Comparison of ENCODE assay signal across 8 cellular contexts in the genomic region with DNA sequence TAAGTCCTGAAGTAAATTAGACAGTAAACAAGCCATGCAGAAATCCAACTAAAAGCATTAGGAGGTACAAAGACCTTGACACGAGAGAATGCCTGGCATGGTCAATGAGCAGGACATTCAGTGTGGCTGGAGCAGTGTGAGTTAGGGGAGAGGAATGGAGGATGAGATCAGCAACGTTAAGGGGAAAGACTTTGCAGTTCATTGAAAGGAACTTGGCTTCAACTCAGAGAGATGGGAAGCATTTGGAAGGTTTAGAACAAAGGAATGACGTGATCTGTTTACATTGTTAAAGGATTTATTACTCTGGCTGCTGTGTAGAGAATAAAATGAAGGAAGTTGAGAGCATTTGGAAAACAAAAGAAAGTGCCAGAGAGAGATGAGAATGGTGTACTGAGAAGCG.
DNase-seq lines count a peak whose midpoint lies in the region; ATAC-seq and TF ChIP-seq lines count a peak whose summit lies in the region.

No MANE protein-coding gene starts in this region.

- H3K27me3 Mint-ChIP-seq in H9 (ENCODE audit: low read depth) (no peaks in the 10 kb centered on the region), progenitor cell of endocrine pancreas (no peaks in the 10 kb centered on the region)
- no peaks in the 10 kb centered on the region for H3K27me3 Mint-ChIP-seq in activated CD4-positive, alpha-beta memory T cell treated with anti-CD3 and anti-CD28 coated beads, Interleukin-2, amount 10 ng/mL, durations not matched to agents 7 days and 5 days

- no peaks in the 10 kb centered on the region for H3K9me3 ChIP-seq in H9 (ENCODE audit: control insufficient read depth, low read depth, low read length)
- H3K9me3 ChIP-seq in fibroblast of lung (ENCODE audit: control insufficient read depth, insufficient read depth, low read depth, low read length): no peaks in the 10 kb centered on the region

- no CpG with 5 or more reads among the region's 4 CpGs for WGBS in H9 (ENCODE audit: extremely low coverage, insufficient read length, low lambda C conversion rate)

- H3K18ac ChIP-seq in H9 (ENCODE audit: insufficient read length, low read depth, low read length): peak overlapping the region; percentile 68

- H4K91ac ChIP-seq in H9 (ENCODE audit: insufficient read length, low read depth, low read length): no peak overlapping the region

- H2BK120ac ChIP-seq in H9 (ENCODE audit: low read depth, low read length, poor library complexity, severe bottlenecking): no peak overlapping the region

- H3K27ac ChIP-seq in H9 (ENCODE audit: insufficient read length, low read depth, low read length): peak overlapping the region; percentile 31
- no peak overlapping the region for H3K27ac ChIP-seq in fibroblast of lung (ENCODE audit: insufficient read depth, low read length)

- peak overlapping the region in 1 of 4 experiments; percentile 2 for H3K4me3 ChIP-seq in fibroblast of lung (replicated peaks in 1 of 4; ENCODE audit: control extremely low read depth in 1 of 4, insufficient read depth in 1 of 4, low read depth in 3 of 4, low read length in 4 of 4)

- H4K5ac ChIP-seq in H9 (ENCODE audit: insufficient read length, low read depth, low read length): no peak overlapping the region

- H3K56ac ChIP-seq in H9 (ENCODE audit: insufficient read length, low read depth, low read length): no peak overlapping the region

- H2AFZ ChIP-seq in H9 (ENCODE audit: low read length) (no peak overlapping the region), fibroblast of lung (ENCODE audit: low read length) (no peak overlapping the region)

- no peak overlapping the region for H2AK5ac ChIP-seq in H9 (ENCODE audit: insufficient read length, low read length)

- H3T11ph ChIP-seq in H9 (ENCODE audit: low read length): no peak overlapping the region

- H4K8ac ChIP-seq in H9 (replicated peaks; ENCODE audit: insufficient read length, low read depth, low read length): no peak overlapping the region

- no peaks in the 10 kb centered on the region for H3K36me3 ChIP-seq in fibroblast of lung (ENCODE audit: control insufficient read depth, insufficient read depth, low read length)

- no peak overlapping the region for H3K14ac ChIP-seq in H9 (ENCODE audit: insufficient read depth, low read length)

- H4K20me1 ChIP-seq in H9 (ENCODE audit: control insufficient read depth, insufficient read depth, insufficient read length): no peaks in the 10 kb centered on the region
- no peaks in the 10 kb centered on the region for H4K20me1 ChIP-seq in fibroblast of lung (ENCODE audit: control insufficient read depth, extremely low read depth, insufficient read depth, low read length)

- no peaks in the 10 kb centered on the region for H3K27me3 ChIP-seq in H9 (ENCODE audit: insufficient read depth, low read length)
- H3K27me3 ChIP-seq in fibroblast of lung (ENCODE audit: control insufficient read depth, insufficient read depth, low read length): no peaks in the 10 kb centered on the region

- H2BK20ac ChIP-seq in H9 (ENCODE audit: low read depth, low read length, poor library complexity, severe bottlenecking): no peak overlapping the region

- H2BK5ac ChIP-seq in H9 (ENCODE audit: insufficient read length, low read length): peak overlapping the region; percentile 21

- H3K27ac Mint-ChIP-seq in H9 (peak overlapping the region; percentile 2 to 89 (median 82); a peak in 5 of 7 replicates), progenitor cell of endocrine pancreas (peak overlapping the region; percentile 88)
- no peak overlapping the region for H3K27ac Mint-ChIP-seq in activated CD4-positive, alpha-beta memory T cell treated with anti-CD3 and anti-CD28 coated beads, Interleukin-2, amount 10 ng/mL, durations not matched to agents 7 days and 5 days

- H3K4me1 ChIP-seq in H9 (ENCODE audit: insufficient read depth, low read length) (no peaks in the 10 kb centered on the region), fibroblast of lung (ENCODE audit: control insufficient read depth, extremely low read depth, insufficient read depth, low read length) (no peaks in the 10 kb centered on the region)

- H3K36me3 Mint-ChIP-seq in H9 (ENCODE audit: insufficient read depth in 1 of 3, low read depth in 3 of 3): peaks cover 0 to 4% (median 0%) of the 10 kb centered on the region in 3 experiments; a peak in 1 of 7 replicates
- H3K36me3 Mint-ChIP-seq in progenitor cell of endocrine pancreas (ENCODE audit: insufficient read depth): peaks cover 19% of the 10 kb centered on the region
- H3K36me3 Mint-ChIP-seq in activated CD4-positive, alpha-beta memory T cell treated with anti-CD3 and anti-CD28 coated beads, Interleukin-2, amount 10 ng/mL, durations not matched to agents 7 days and 5 days (ENCODE audit: low read depth): no peaks in the 10 kb centered on the region

- no peaks in the 10 kb centered on the region for H3K79me1 ChIP-seq in H9 (ENCODE audit: insufficient read depth, low read depth, low read length, poor library complexity, severe bottlenecking)

- H3K9me3 Mint-ChIP-seq in H9 (no peaks in the 10 kb centered on the region), progenitor cell of endocrine pancreas (ENCODE audit: low read depth) (peaks cover 13% of the 10 kb centered on the region)
- H3K9me3 Mint-ChIP-seq in activated CD4-positive, alpha-beta memory T cell treated with anti-CD3 and anti-CD28 coated beads, Interleukin-2, amount 10 ng/mL, durations not matched to agents 7 days and 5 days: no peaks in the 10 kb centered on the region

- CTCF ChIA-PET in activated CD4-positive, alpha-beta memory T cell treated with anti-CD3 and anti-CD28 coated beads, Interleukin-2, amount 10 ng/mL, durations not matched to agents 7 days and 5 days (lab: Charles Lee): no interaction called here

- POLR2A ChIA-PET in activated CD4-positive, alpha-beta memory T cell treated with anti-CD3 and anti-CD28 coated beads, Interleukin-2, amount 10 ng/mL, durations not matched to agents 7 days and 5 days (lab: Charles Lee): no interaction called here

- no peak overlapping the region for H2BK12ac ChIP-seq in H9 (ENCODE audit: insufficient read length, low read depth, low read length)

- H3K4me3 Mint-ChIP-seq in H9 (peak overlapping the region in 1 of 2 experiments; percentile 1; a peak in 1 of 5 replicates), progenitor cell of endocrine pancreas (ENCODE audit: low read depth) (no peak overlapping the region)
- H3K4me3 Mint-ChIP-seq in activated CD4-positive, alpha-beta memory T cell treated with anti-CD3 and anti-CD28 coated beads, Interleukin-2, amount 10 ng/mL, durations not matched to agents 7 days and 5 days: no peak overlapping the region

- H3K4me2 ChIP-seq in H9 (ENCODE audit: insufficient read depth, insufficient read length, low read length) (peak overlapping the region; percentile 22), fibroblast of lung (ENCODE audit: extremely low read depth, insufficient read depth, low read length) (peak overlapping the region; percentile 51)

- TF ChIP-seq CTCF in H9 (conservative IDR thresholded peaks at IDR 0.05) (no peak), fibroblast of lung (conservative IDR thresholded peaks at IDR 0.05 in 1 of 2, IDR thresholded peaks at IDR 0.05 in 1 of 2; ENCODE audit: low read depth in 1 of 2, low read length in 2 of 2) (no peak), progenitor cell of endocrine pancreas (IDR thresholded peaks at IDR 0.05; ENCODE audit: unreplicated experiment) (no peak)

- H3K4ac ChIP-seq in H9 (ENCODE audit: low read depth, low read length): no peak overlapping the region

- H3K9ac ChIP-seq in H9 (ENCODE audit: extremely low read depth, insufficient read length, low read length): no peak overlapping the region
- H3K9ac ChIP-seq in fibroblast of lung (ENCODE audit: insufficient read depth, low read length): no peak overlapping the region

- no peaks in the 10 kb centered on the region for H3K79me2 ChIP-seq in H9 (ENCODE audit: insufficient read depth, low read length)
- H3K79me2 ChIP-seq in fibroblast of lung (ENCODE audit: control insufficient read depth, insufficient read depth, low read length): no peaks in the 10 kb centered on the region

- DNase-seq in H9 (peak; percentile 31), NCI-H774 (lab: John Stamatoyannopoulos, UW) (peak; percentile 57), fibroblast of lung (ENCODE audit: low read depth in 2 of 2) (peak; percentile 68 to 96), progenitor cell of endocrine pancreas (ENCODE audit: low spot score, unreplicated experiment) (no peak)
- no peak for DNase-seq in central memory CD4-positive, alpha-beta T cell
- DNase-seq in activated CD4-positive, alpha-beta memory T cell treated with anti-CD3 and anti-CD28 coated beads, Interleukin-2, amount 10 ng/mL, durations not matched to agents 7 days and 5 days: no peak

- no peak overlapping the region for H3K23ac ChIP-seq in H9 (ENCODE audit: insufficient read length, low read depth, low read length)

- no peak overlapping the region for H2BK15ac ChIP-seq in H9 (ENCODE audit: low read depth, low read length)

- no peak for ATAC-seq in HG03175 (IDR thresholded peaks at IDR 0.05; ENCODE audit: unreplicated experiment)
- no peak for ATAC-seq in GM21526 (IDR thresholded peaks at IDR 0.05; ENCODE audit: low FRiP score, unreplicated experiment)

- H3K4me1 Mint-ChIP-seq in H9 (peaks cover 16 to 18% of the 10 kb centered on the region in 2 experiments), progenitor cell of endocrine pancreas (ENCODE audit: low read depth) (peaks cover 14% of the 10 kb centered on the region)
- H3K4me1 Mint-ChIP-seq in activated CD4-positive, alpha-beta memory T cell treated with anti-CD3 and anti-CD28 coated beads, Interleukin-2, amount 10 ng/mL, durations not matched to agents 7 days and 5 days: no peaks in the 10 kb centered on the region

- H3K23me2 ChIP-seq in H9 (ENCODE audit: insufficient read length, low read depth, low read length, poor library complexity, severe bottlenecking): no peaks in the 10 kb centered on the region

Comparison
In these comparisons a context has a peak if more than half of its experiments do, and no peak if none do; other contexts are left out.
1. DNase-seq: peak in H9 (single experiment), NCI-H774 (single experiment) and fibroblast of lung (2 of 2); none in progenitor cell of endocrine pancreas (single experiment), central memory CD4-positive, alpha-beta T cell (single experiment) and activated CD4-positive, alpha-beta memory T cell treated with anti-CD3 and anti-CD28 coated beads, Interleukin-2, amount 10 ng/mL, durations not matched to agents 7 days and 5 days (single experiment).